Comparison of ENCODE assay signal across 1 cellular context in the genomic region with DNA sequence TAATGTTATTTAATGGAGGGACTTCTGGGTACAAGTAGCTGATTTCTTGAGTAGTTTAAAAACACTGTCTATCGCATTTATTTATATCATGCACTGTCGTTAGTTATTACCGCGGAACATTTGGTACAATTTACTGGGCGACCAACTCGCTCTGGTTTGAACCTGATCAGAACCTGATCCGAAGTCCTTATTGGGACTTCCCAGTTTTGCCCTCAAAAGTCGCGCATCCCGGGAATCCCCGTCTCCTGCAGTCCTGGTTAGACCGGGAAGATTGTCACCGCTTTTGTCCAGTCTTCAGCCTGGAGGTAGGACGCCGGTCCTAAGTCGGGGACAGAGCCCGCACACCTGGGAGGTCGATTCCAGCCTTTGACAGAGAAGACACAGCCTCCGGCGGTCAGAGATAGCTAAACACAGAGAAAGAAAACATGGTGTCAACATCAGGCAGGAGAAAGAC.
TF ChIP-seq lines count a peak whose summit lies in the region.

No MANE protein-coding gene starts in this region.

TF ChIP-seq in GM12878, 131 proteins besides CTCF, POLR2A, EP300 and RAD21:
- TF ChIP-seq ETV6 (conservative IDR thresholded peaks at IDR 0.05 in 1 of 2, IDR thresholded peaks at IDR 0.05 in 1 of 2; ENCODE audit: borderline replicate concordance in 1 of 2, low read depth in 1 of 2) (no peak), ZNF274 (IDR thresholded peaks at IDR 0.05; ENCODE audit: insufficient read depth, insufficient read length) (no peak), ZBED1 (IDR thresholded peaks at IDR 0.05; ENCODE audit: borderline replicate concordance) (no peak), PML (IDR thresholded peaks at IDR 0.05; ENCODE audit: low read length) (no peak), ASH2L (IDR thresholded peaks at IDR 0.05; ENCODE audit: borderline replicate concordance, low read depth) (no peak), PRDM15 (CRISPR knock-in tag; IDR thresholded peaks at IDR 0.05) (no peak), MTA2 (IDR thresholded peaks at IDR 0.05; ENCODE audit: low read depth) (peak; percentile 17; the same call in 1 of the 2 replicates), CREB1 (IDR thresholded peaks at IDR 0.05; ENCODE audit: low read depth) (no peak), TARDBP (IDR thresholded peaks at IDR 0.05; ENCODE audit: borderline replicate concordance) (no peak), HDGF (IDR thresholded peaks at IDR 0.05) (no peak), WRNIP1 (IDR thresholded peaks at IDR 0.05; ENCODE audit: borderline replicate concordance, low read depth, low read length) (no peak), ZZZ3 (IDR thresholded peaks at IDR 0.05; ENCODE audit: control insufficient read depth, insufficient read length, low read depth) (no peak), NR2C1 (IDR thresholded peaks at IDR 0.05) (no peak), TBL1XR1 (IDR thresholded peaks at IDR 0.05; ENCODE audit: low read depth, low read length) (no peak), POLR2AphosphoS2 (IDR thresholded peaks at IDR 0.05; ENCODE audit: low read depth, low read length) (no peak), RUNX3 (IDR thresholded peaks at IDR 0.05; ENCODE audit: low read length) (no peak), SIN3A (IDR thresholded peaks at IDR 0.05; ENCODE audit: low read depth, low read length) (no peak), IKZF2 (IDR thresholded peaks at IDR 0.05) (0 out of 4 replicates have a peak, but pooled peaks of 1 of the 2 experiments have one; percentile 29), NRF1 (conservative IDR thresholded peaks at IDR 0.05; ENCODE audit: low read depth, low read length) (no peak), SP1 (IDR thresholded peaks at IDR 0.05; ENCODE audit: low read depth, low read length) (no peak), CBFB (IDR thresholded peaks at IDR 0.05; ENCODE audit: low read depth) (no peak)
- TF ChIP-seq, protein P1, sequence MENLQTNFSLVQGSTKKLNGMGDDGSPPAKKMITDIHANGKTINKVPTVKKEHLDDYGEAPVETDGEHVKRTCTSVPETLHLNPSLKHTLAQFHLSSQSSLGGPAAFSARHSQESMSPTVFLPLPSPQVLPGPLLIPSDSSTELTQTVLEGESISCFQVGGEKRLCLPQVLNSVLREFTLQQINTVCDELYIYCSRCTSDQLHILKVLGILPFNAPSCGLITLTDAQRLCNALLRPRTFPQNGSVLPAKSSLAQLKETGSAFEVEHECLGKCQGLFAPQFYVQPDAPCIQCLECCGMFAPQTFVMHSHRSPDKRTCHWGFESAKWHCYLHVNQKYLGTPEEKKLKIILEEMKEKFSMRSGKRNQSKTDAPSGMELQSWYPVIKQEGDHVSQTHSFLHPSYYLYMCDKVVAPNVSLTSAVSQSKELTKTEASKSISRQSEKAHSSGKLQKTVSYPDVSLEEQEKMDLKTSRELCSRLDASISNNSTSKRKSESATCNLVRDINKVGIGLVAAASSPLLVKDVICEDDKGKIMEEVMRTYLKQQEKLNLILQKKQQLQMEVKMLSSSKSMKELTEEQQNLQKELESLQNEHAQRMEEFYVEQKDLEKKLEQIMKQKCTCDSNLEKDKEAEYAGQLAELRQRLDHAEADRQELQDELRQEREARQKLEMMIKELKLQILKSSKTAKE (IDR thresholded peaks at IDR 0.05; ENCODE audit: low read depth, poor library complexity, severe bottlenecking): no peak
- TF ChIP-seq, protein P2, sequence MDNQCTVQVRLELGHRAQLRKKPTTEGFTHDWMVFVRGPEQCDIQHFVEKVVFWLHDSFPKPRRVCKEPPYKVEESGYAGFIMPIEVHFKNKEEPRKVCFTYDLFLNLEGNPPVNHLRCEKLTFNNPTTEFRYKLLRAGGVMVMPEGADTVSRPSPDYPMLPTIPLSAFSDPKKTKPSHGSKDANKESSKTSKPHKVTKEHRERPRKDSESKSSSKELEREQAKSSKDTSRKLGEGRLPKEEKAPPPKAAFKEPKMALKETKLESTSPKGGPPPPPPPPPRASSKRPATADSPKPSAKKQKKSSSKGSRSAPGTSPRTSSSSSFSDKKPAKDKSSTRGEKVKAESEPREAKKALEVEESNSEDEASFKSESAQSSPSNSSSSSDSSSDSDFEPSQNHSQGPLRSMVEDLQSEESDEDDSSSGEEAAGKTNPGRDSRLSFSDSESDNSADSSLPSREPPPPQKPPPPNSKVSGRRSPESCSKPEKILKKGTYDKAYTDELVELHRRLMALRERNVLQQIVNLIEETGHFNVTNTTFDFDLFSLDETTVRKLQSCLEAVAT (IDR thresholded peaks at IDR 0.05): peak; percentile 44
- TF ChIP-seq, protein P3, sequence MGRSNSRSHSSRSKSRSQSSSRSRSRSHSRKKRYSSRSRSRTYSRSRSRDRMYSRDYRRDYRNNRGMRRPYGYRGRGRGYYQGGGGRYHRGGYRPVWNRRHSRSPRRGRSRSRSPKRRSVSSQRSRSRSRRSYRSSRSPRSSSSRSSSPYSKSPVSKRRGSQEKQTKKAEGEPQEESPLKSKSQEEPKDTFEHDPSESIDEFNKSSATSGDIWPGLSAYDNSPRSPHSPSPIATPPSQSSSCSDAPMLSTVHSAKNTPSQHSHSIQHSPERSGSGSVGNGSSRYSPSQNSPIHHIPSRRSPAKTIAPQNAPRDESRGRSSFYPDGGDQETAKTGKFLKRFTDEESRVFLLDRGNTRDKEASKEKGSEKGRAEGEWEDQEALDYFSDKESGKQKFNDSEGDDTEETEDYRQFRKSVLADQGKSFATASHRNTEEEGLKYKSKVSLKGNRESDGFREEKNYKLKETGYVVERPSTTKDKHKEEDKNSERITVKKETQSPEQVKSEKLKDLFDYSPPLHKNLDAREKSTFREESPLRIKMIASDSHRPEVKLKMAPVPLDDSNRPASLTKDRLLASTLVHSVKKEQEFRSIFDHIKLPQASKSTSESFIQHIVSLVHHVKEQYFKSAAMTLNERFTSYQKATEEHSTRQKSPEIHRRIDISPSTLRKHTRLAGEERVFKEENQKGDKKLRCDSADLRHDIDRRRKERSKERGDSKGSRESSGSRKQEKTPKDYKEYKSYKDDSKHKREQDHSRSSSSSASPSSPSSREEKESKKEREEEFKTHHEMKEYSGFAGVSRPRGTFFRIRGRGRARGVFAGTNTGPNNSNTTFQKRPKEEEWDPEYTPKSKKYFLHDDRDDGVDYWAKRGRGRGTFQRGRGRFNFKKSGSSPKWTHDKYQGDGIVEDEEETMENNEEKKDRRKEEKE (IDR thresholded peaks at IDR 0.05): no peak
